Comparison of ENCODE assay signal across 22 cellular contexts in genomic region chr5:39616131-39616530, GRCh38.
"Had no signal": no experiment of that assay in that cellular context is flagged by ENCODE, and none has a peak within 500 bp of the region (broad histone marks: within the 10 kb centered on the region; RNA-seq: fewer than 3 reads in every experiment).

No MANE protein-coding gene starts in this region.

- H3K27ac Mint-ChIP-seq: activated B cell treated with CpG ODN at 0.5 μM for 24 hours; activated CD8-positive, alpha-beta T cell treated with anti-CD3 and anti-CD28 coated beads, Interleukin-2, amount 10 ng/mL, durations not matched to agents 7 days and 5 days; activated naive CD4-positive, alpha-beta T cell treated with anti-CD3 and anti-CD28 coated beads for 36 hours; activated T-cell treated with anti-CD3 and anti-CD28 coated beads, Interleukin-2, amount 50 U/mL, for 24 hours; activated T-helper 2 cell treated with anti-CD3 and anti-CD28 coated beads, Interferon-gamma antibody, Interleukin-2, Interleukin-4, amounts not matched to agents 10 μg/mL and 5 μg/mL and 100 μg/mL, durations not matched to agents 14 hours and 24 hours and 36 hours; brain; naive thymus-derived CD4-positive, alpha-beta T cell had no signal

- H3K79me2 ChIP-seq: parathyroid adenoma had no signal

- H3K27me3 ChIP-seq: gastroesophageal sphincter, heart left ventricle, tibial artery, uterus had no signal

- H3K27ac ChIP-seq: coronary artery, gastroesophageal sphincter, heart left ventricle, left ventricle myocardium inferior, parathyroid adenoma, tibial artery, uterus had no signal

- H3K9me3 ChIP-seq: gastroesophageal sphincter, heart left ventricle, left ventricle myocardium inferior, tibial artery, uterus had no signal

- H3K9me3 Mint-ChIP-seq: activated B cell treated with CpG ODN at 0.5 μM for 24 hours; activated naive CD4-positive, alpha-beta T cell treated with anti-CD3 and anti-CD28 coated beads for 36 hours; activated T-cell treated with anti-CD3 and anti-CD28 coated beads, Interleukin-2, amount 50 U/mL, for 24 hours; activated T-helper 2 cell treated with anti-CD3 and anti-CD28 coated beads, Interferon-gamma antibody, Interleukin-2, Interleukin-4, amounts not matched to agents 10 μg/mL and 5 μg/mL and 100 μg/mL, durations not matched to agents 14 hours and 24 hours and 36 hours had no signal

- H2AFZ ChIP-seq: parathyroid adenoma had no signal

- H3K4me1 ChIP-seq: gastroesophageal sphincter, heart left ventricle, left ventricle myocardium inferior, parathyroid adenoma, tibial artery, uterus had no signal

- H3K4me1 Mint-ChIP-seq: activated B cell treated with CpG ODN at 0.5 μM for 24 hours; brain; naive thymus-derived CD4-positive, alpha-beta T cell had no signal

- H3K36me3 ChIP-seq: gastroesophageal sphincter, heart left ventricle, left ventricle myocardium inferior, tibial artery, uterus had no signal

- H3K36me3 Mint-ChIP-seq: brain; naive thymus-derived CD4-positive, alpha-beta T cell had no signal

- H3K27me3 Mint-ChIP-seq: activated B cell treated with CpG ODN at 0.5 μM for 24 hours had no signal

- H3K4me3 Mint-ChIP-seq: activated B cell treated with CpG ODN at 0.5 μM for 24 hours; activated CD8-positive, alpha-beta T cell treated with anti-CD3 and anti-CD28 coated beads, Interleukin-2, amount 10 ng/mL, durations not matched to agents 7 days and 5 days; activated naive CD4-positive, alpha-beta T cell treated with anti-CD3 and anti-CD28 coated beads for 36 hours; activated T-cell treated with anti-CD3 and anti-CD28 coated beads, Interleukin-2, amount 50 U/mL, for 24 hours; brain; naive thymus-derived CD4-positive, alpha-beta T cell had no signal

- H3K4me3 ChIP-seq: coronary artery, gastroesophageal sphincter, heart left ventricle, left ventricle myocardium inferior, tibial artery, uterus had no signal

- DNase-seq: activated B cell treated with CpG ODN at 0.5 μM for 24 hours; activated CD4-positive, alpha-beta T cell treated with anti-CD3 and anti-CD28 coated beads for 48 hours; activated CD8-positive, alpha-beta T cell treated with anti-CD3 and anti-CD28 coated beads, Interleukin-2, amount 10 ng/mL, durations not matched to agents 7 days and 5 days; activated naive CD4-positive, alpha-beta T cell treated with anti-CD3 and anti-CD28 coated beads for 36 hours; activated T-cell treated with anti-CD3 and anti-CD28 coated beads, Interleukin-2, amount 50 U/mL, for 24 hours; anterior cingulate cortex; central memory CD4-positive, alpha-beta T cell; erythroblast; heart left ventricle; left ventricle myocardium inferior; naive thymus-derived CD4-positive, alpha-beta T cell; stimulated activated CD4-positive, alpha-beta T cell treated with anti-CD3 and anti-CD28 coated beads, Interleukin-12 subunit alpha, Interleukin-12 subunit beta, amount 100 ng/mL, for 4 hours; stimulated activated CD4-positive, alpha-beta T cell treated with anti-CD3 and anti-CD28 coated beads, Interleukin-1b, Interleukin-23, amount 100 ng/mL, for 48 hours; stimulated activated naive CD4-positive, alpha-beta T cell treated with Interleukin-2 at 50 U/mL for 16 hours; substantia nigra; tibial artery; uterus had no signal
